In genomic region chr18:77316013-77316412, GRCh38 we compare ENCODE assay signal across 21 cellular contexts.
"Had no signal": no experiment of that assay in that cellular context is flagged by ENCODE, and none has a peak within 500 bp of the region (broad histone marks: within the 10 kb centered on the region; RNA-seq: fewer than 3 reads in every experiment).

No MANE protein-coding gene starts in this region.

- H3K27ac ChIP-seq: adrenal gland, ascending aorta, dorsolateral prefrontal cortex, hepatocyte, thyroid gland had no signal

- H3K36me3 ChIP-seq: adrenal gland, ascending aorta, thyroid gland had no signal

- H3K4me2 ChIP-seq: hepatocyte had no signal

- H3K4me3 ChIP-seq: adrenal gland, ascending aorta, dorsolateral prefrontal cortex, hepatocyte, thyroid gland had no signal

- ATAC-seq: activated T-helper 17 cell treated with anti-CD3 and anti-CD28 coated beads, Interleukin-2, amount 50 U/mL, for 72 hours; effector memory CD8-positive, alpha-beta T cell; esophagus mucosa; left ventricle myocardium superior; naive thymus-derived CD4-positive, alpha-beta T cell had no signal

- H3K4me1 ChIP-seq: adrenal gland, ascending aorta, thyroid gland had no signal

- H2AFZ ChIP-seq: hepatocyte had no signal

- H3K9me3 ChIP-seq: adrenal gland, ascending aorta, thyroid gland had no signal

- H3K27me3 ChIP-seq: adrenal gland, ascending aorta, hepatocyte, thyroid gland had no signal

- DNase-seq: activated CD4-positive, alpha-beta T cell treated with anti-CD3 and anti-CD28 coated beads for 1 hour; activated T-cell treated with anti-CD3 and anti-CD28 coated beads, Interleukin-2, amount 50 U/mL, for 24 hours; adrenal gland; central memory CD4-positive, alpha-beta T cell; dorsolateral prefrontal cortex; effector memory CD8-positive, alpha-beta T cell; foreskin melanocyte; glutamatergic neuron; immature natural killer cell; left ventricle myocardium superior; naive thymus-derived CD4-positive, alpha-beta T cell; stimulated activated CD4-positive, alpha-beta T cell treated with anti-CD3 and anti-CD28 coated beads, Interleukin-4, amount 100 ng/mL, for 24 hours; T-helper 1 cell; thyroid gland had no signal

- FAIRE-seq: colon, endothelial cell of umbilical vein, TTC549 had no signal
